27 cellular contexts compared by ENCODE assay signal in genomic region chr7:35702541-35702940, GRCh38.
"Had no signal": no experiment of that assay in that cellular context is flagged by ENCODE, and none has a peak within 500 bp of the region (broad histone marks: within the 10 kb centered on the region; RNA-seq: fewer than 3 reads in every experiment).

No MANE protein-coding gene starts in this region.

- H3K36me3 ChIP-seq: esophagus squamous epithelium, gastrocnemius medialis, neutrophil, sigmoid colon, upper lobe of left lung had no signal

- H3K9me3 ChIP-seq: esophagus squamous epithelium, gastrocnemius medialis, neutrophil, sigmoid colon, upper lobe of left lung had no signal

- H3K27ac ChIP-seq: epithelial cell of prostate, esophagus squamous epithelium, gastrocnemius medialis, neutrophil, sigmoid colon, upper lobe of left lung had no signal

- DNase-seq: activated B cell treated with CpG ODN at 0.5 μM for 24 hours; activated CD4-positive, alpha-beta T cell treated with anti-CD3 and anti-CD28 coated beads, Interleukin-2, amount 50 U/mL, for 1 hour; activated CD8-positive, alpha-beta T cell treated with anti-CD3 and anti-CD28 coated beads, Interleukin-2, amount 10 ng/mL, durations not matched to agents 7 days and 5 days; activated naive CD4-positive, alpha-beta T cell; activated T-cell treated with anti-CD3 and anti-CD28 coated beads for 4 hours; activated T-cell treated with anti-CD3 and anti-CD28 coated beads, Interleukin-2, amount 50 U/mL, for 72 hours; effector CD4-positive, alpha-beta T cell; esophagus squamous epithelium; gastrocnemius medialis; glutamatergic neuron; left cardiac atrium; mammary epithelial cell; naive B cell; nephron progenitor cell; sigmoid colon; small intestine; stimulated activated CD4-positive, alpha-beta T cell treated with anti-CD3 and anti-CD28 coated beads, Interleukin-4, amount 100 ng/mL, for 4 hours; stimulated activated CD8-positive, alpha-beta memory T cell treated with anti-CD3 and anti-CD28 coated beads, Interleukin-4, amount 100 ng/mL, for 48 hours; stimulated activated naive CD8-positive, alpha-beta T cell treated with anti-CD3 and anti-CD28 coated beads, Interleukin-15, amount 100 ng/mL, for 72 hours; substantia nigra; upper lobe of left lung had no signal

- FAIRE-seq: bronchial epithelial cell, islet of Langerhans, small intestine had no signal

- H3K27me3 ChIP-seq: esophagus squamous epithelium, gastrocnemius medialis, neutrophil, sigmoid colon, upper lobe of left lung had no signal

- ATAC-seq: activated CD8-positive, alpha-beta T cell treated with anti-CD3 and anti-CD28 coated beads, Interleukin-2, amount 10 ng/mL, durations not matched to agents 7 days and 5 days; activated naive CD4-positive, alpha-beta T cell treated with anti-CD3 and anti-CD28 coated beads, Interleukin-2, amount 50 U/mL, for 72 hours; activated T-cell treated with anti-CD3 and anti-CD28 coated beads, Interleukin-2, amount 50 U/mL, for 72 hours; gastrocnemius medialis; left cardiac atrium; stimulated activated memory B cell treated with anti-CD40 and anti-IgM and Interleukin-4, amounts not matched to agents 10 μg/mL and 1 μg/mL and 100 μg/mL, for 72 hours; stimulated activated naive CD8-positive, alpha-beta T cell treated with anti-CD3 and anti-CD28 coated beads, Interleukin-15, amount 100 ng/mL, for 72 hours had no signal

- H3K4me3 ChIP-seq: esophagus squamous epithelium, gastrocnemius medialis, sigmoid colon, upper lobe of left lung had no signal

- H3K4me1 ChIP-seq: gastrocnemius medialis, sigmoid colon, upper lobe of left lung had no signal
